In the genomic region with DNA sequence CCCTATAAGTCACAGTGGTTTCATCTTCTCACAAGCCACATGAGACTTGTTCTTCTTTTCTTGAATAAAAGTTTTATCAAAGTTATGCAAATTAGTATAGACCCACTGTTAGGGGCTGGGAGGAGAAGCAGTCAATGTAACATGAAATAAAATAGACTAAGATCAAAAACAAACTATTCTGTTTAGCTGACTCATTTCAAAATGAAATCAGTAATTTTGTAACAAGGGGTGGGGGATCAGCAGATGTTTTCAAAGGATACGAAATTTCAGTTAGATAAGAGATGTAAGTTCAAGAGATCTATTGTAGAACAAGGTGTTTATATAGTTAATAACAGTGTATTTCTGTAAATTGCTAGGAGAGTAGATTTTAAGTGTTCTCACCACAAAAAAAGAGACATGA, we compare ENCODE assay signal across 1 cellular context.
TF ChIP-seq lines count a peak whose summit lies in the region.

No MANE protein-coding gene starts in this region.

TF ChIP-seq in IMR-90, 13 proteins besides CTCF, POLR2A, EP300 and RAD21 (continued from another document):
- TF ChIP-seq, protein P1, sequence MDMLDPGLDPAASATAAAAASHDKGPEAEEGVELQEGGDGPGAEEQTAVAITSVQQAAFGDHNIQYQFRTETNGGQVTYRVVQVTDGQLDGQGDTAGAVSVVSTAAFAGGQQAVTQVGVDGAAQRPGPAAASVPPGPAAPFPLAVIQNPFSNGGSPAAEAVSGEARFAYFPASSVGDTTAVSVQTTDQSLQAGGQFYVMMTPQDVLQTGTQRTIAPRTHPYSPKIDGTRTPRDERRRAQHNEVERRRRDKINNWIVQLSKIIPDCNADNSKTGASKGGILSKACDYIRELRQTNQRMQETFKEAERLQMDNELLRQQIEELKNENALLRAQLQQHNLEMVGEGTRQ (IDR thresholded peaks at IDR 0.05; ENCODE audit: low read depth, low read length) = no peak
